ENCODE assay signal across 8 cellular contexts in genomic region chr1:61741682-61742619, GRCh38. TPM values are rescaled to one million over a fixed set of nuclear protein-coding genes. Genes with fewer than 3 reads are reported as not detected.
DNase-seq lines count a peak whose midpoint lies in the region; ATAC-seq, FAIRE-seq and TF ChIP-seq lines count a peak whose summit lies in the region.

TSS of gene PATJ (plus strand) at chr1:61742480. CDS start at chr1:61762893, 20,413 bp downstream.

- TF ChIP-seq CTCF in HL-60 (IDR thresholded peaks at IDR 0.05; ENCODE audit: insufficient read depth, low read length) (no peak), astrocyte (IDR thresholded peaks at IDR 0.05; ENCODE audit: insufficient read depth, low read depth, low read length) (no peak)

- H3K27ac ChIP-seq in HL-60 (replicated peaks) = no peak within 1 kb of the TSS
- peak within 1 kb of the TSS; percentile 17 for H3K27ac ChIP-seq in astrocyte (ENCODE audit: low read depth, low read length)

- peak within 1 kb of the TSS; percentile 96 for H3K4me3 Mint-ChIP-seq in astrocyte (ENCODE audit: unreplicated experiment)

- no peaks in the 10 kb centered on the region for H3K36me3 Mint-ChIP-seq in astrocyte (ENCODE audit: low read depth, unreplicated experiment)

- no peaks in the 10 kb centered on the region for H3K27me3 Mint-ChIP-seq in astrocyte (ENCODE audit: low read depth, unreplicated experiment)

- H3K9ac ChIP-seq in astrocyte (ENCODE audit: low read length) (peak within 1 kb of the TSS; percentile 85), iPS-15b (ENCODE audit: low read depth, low read length) (peak within 1 kb of the TSS; percentile 85), skeletal muscle satellite cell (ENCODE audit: low read depth, low read length) (peak within 1 kb of the TSS; percentile 89)

- H3K36me3 ChIP-seq in astrocyte (ENCODE audit: insufficient read depth, low read length) (no peaks in the 10 kb centered on the region), iPS-15b (ENCODE audit: control insufficient read depth, insufficient read depth, low read length) (peaks cover 2% of the 10 kb centered on the region), skeletal muscle satellite cell (ENCODE audit: insufficient read depth, low read length) (no peaks in the 10 kb centered on the region)

- peak; percentile 82 for ATAC-seq in GM19463 (IDR thresholded peaks at IDR 0.05; ENCODE audit: unreplicated experiment)

- peak within 1 kb of the TSS; percentile 59 for H3K4me3 ChIP-seq in HL-60 (replicated peaks; ENCODE audit: insufficient read depth, low read length)
- H3K4me3 ChIP-seq in astrocyte (ENCODE audit: insufficient read depth, low read depth, low read length) = peak within 1 kb of the TSS; percentile 66
- H3K4me3 ChIP-seq in iPS-15b (ENCODE audit: low read depth, low read length) = peak within 1 kb of the TSS; percentile 88
- H3K4me3 ChIP-seq in skeletal muscle satellite cell (ENCODE audit: low read length) = peak within 1 kb of the TSS; percentile 75

- H3K4me1 ChIP-seq in astrocyte (ENCODE audit: insufficient read depth, low read length) = peaks cover 7% of the 10 kb centered on the region
- peaks cover 9% of the 10 kb centered on the region for H3K4me1 ChIP-seq in iPS-15b (ENCODE audit: control insufficient read depth, insufficient read depth, low read length)
- peaks cover 15% of the 10 kb centered on the region for H3K4me1 ChIP-seq in skeletal muscle satellite cell (ENCODE audit: control insufficient read depth, insufficient read depth, low read length)

- H3K4me1 Mint-ChIP-seq in astrocyte (ENCODE audit: low read depth, unreplicated experiment) = peaks cover 6% of the 10 kb centered on the region

- FAIRE-seq in astrocyte (lab: Jason Lieb, UNC) = no peak

- H3K79me2 ChIP-seq in astrocyte (ENCODE audit: insufficient read depth, low read length) = no peaks in the 10 kb centered on the region

- DNase-seq in COR-L47 (lab: John Stamatoyannopoulos, UW) (peak; percentile 45), HL-60 (ENCODE audit: low read depth in 1 of 2, low spot score in 1 of 2) (peak in 1 of 2 experiments; percentile 10), SW480 (ENCODE audit: low spot score) (peak; percentile 88), astrocyte (ENCODE audit: low read depth) (no peak), HUDEP-2 (lab: John Stamatoyannopoulos, UW; ENCODE audit: unreplicated experiment in 76 of 76) (no peak)

- H3K9me3 ChIP-seq in astrocyte (ENCODE audit: insufficient read depth, low read depth, low read length) (no peaks in the 10 kb centered on the region), iPS-15b (ENCODE audit: control insufficient read depth, insufficient read depth, low read length) (no peaks in the 10 kb centered on the region), skeletal muscle satellite cell (replicated peaks; ENCODE audit: low read length) (no peaks in the 10 kb centered on the region)

- H3K9me3 Mint-ChIP-seq in astrocyte (ENCODE audit: unreplicated experiment) = no peaks in the 10 kb centered on the region

- H3K27ac Mint-ChIP-seq in astrocyte (ENCODE audit: unreplicated experiment) = peak within 1 kb of the TSS; percentile 87

- no peaks in the 10 kb centered on the region for H3K27me3 ChIP-seq in HL-60 (ENCODE audit: insufficient read depth, poor library complexity, severe bottlenecking)
- H3K27me3 ChIP-seq in astrocyte (ENCODE audit: insufficient read depth, low read length) = no peaks in the 10 kb centered on the region
- H3K27me3 ChIP-seq in iPS-15b (ENCODE audit: control insufficient read depth, insufficient read depth, low read length) = no peaks in the 10 kb centered on the region
- no peaks in the 10 kb centered on the region for H3K27me3 ChIP-seq in skeletal muscle satellite cell (ENCODE audit: control insufficient read depth, insufficient read depth, low read length)

- peak within 1 kb of the TSS; percentile 92 for H2AFZ ChIP-seq in astrocyte (ENCODE audit: low read depth, low read length)

- H3K4me2 ChIP-seq in astrocyte (ENCODE audit: low read length) (peak within 1 kb of the TSS; percentile 96), skeletal muscle satellite cell (ENCODE audit: low read length) (peak within 1 kb of the TSS; percentile 83)

- H4K20me1 ChIP-seq in astrocyte (ENCODE audit: insufficient read depth, low read length) = no peaks in the 10 kb centered on the region

RNA-seq across cellular contexts. Expression of gene PATJ, which starts in this region (rescaled TPM):
- 9.1 and 11.0 TPM in 2 replicates for total RNA-seq in astrocyte
- 1.5 and 2.3 TPM in 2 replicates for total RNA-seq in skeletal muscle satellite cell (2012; rRNA removed)

Comparison
In these comparisons a context has a peak if more than half of its experiments do, and no peak if none do; other contexts are left out.
1. DNase-seq: peak in COR-L47 (single experiment) and SW480 (single experiment); none in astrocyte (single experiment) and HUDEP-2 (0 of 76).
2. Peak in every context shown above with its lines, with median percentiles within 50 percentile points of each other: H3K4me3 ChIP-seq and H3K9ac ChIP-seq.